ENCODE assay signal across 16 cellular contexts in the genomic region with DNA sequence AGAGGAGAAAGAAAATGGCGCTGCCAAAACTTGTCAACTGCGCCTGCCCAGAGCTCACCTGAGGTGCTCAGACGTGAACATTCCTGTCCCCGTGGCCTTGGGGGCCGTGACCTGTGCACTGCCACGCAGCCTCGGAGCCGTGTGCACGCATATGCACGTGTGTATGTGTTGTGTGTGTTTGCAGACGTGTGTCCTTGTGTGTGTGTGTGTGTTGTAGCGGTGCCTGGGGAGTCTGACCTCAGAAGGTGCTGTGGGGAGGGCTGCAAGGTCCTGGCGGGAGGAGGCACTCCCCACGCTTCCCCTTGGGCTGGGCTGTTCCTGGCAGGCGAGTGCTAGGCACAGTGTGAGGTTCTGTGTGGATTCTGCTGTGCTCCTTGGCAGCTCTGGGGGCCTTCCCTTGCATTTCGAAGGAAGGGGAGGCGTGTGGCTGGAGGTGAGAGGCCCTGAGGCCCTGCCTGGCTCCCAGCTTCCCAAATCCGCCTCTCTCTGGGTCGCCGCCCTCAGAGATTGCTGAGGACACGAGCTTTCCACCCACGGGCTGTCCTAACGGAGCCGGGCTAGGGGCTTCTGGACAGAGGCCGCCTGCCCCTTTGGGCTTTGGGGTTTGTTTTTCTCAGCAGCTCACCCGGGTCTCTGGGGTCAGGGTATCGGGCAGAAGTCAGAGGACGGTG. TPM values are rescaled to one million over a fixed set of nuclear protein-coding genes. Genes with fewer than 3 reads are reported as not detected.
DNase-seq lines count a peak whose midpoint lies in the region; ATAC-seq and TF ChIP-seq lines count a peak whose summit lies in the region.
"Had no signal": no experiment of that assay in that cellular context is flagged by ENCODE, and none has a peak within 500 bp of the region (broad histone marks: within the 10 kb centered on the region; RNA-seq: fewer than 3 reads in every experiment).

No MANE protein-coding gene starts in this region.

- H3K4me3 ChIP-seq in dorsolateral prefrontal cortex (peak overlapping the region in 48 of 59 donors; percentile 7 to 100 (median 96)), gastrocnemius medialis (peak overlapping the region in 1 of 4 donors; percentile 25)
- H3K4me3 ChIP-seq: thoracic aorta had no signal

- peaks cover 0 to 22% of the 10 kb centered on the region in 2 donors for H3K36me3 ChIP-seq in gastrocnemius medialis

- H3K27ac ChIP-seq in dorsolateral prefrontal cortex (peak overlapping the region in 53 of 59 donors; percentile 9 to 98 (median 87)), gastrocnemius medialis (peak overlapping the region; percentile 97 to 100 (median 99))
- H3K27ac ChIP-seq: parathyroid adenoma, thoracic aorta had no signal

- in situ Hi-C loops in gastrocnemius medialis (cut with MboI; ENCODE audit: low sequenced_read_pairs in 4 of 4), result no loop called here

- H3K4me1 Mint-ChIP-seq in activated T-cell treated with anti-CD3 and anti-CD28 coated beads, Interleukin-2, amount 50 U/mL, for 24 hours (ENCODE audit: low read depth), result peaks cover 33% of the 10 kb centered on the region
- peaks cover 25% of the 10 kb centered on the region for H3K4me1 Mint-ChIP-seq in mesothelial cell of epicardium

- intact Hi-C loops in dorsolateral prefrontal cortex (cut with DNase I), result loop anchor here in 1 of 2 donors (10.0 kb wide), 1 partner anchor 318 kb away; a partner anchor contains a TSS
- intact Hi-C loops in gastrocnemius medialis (cut with DNase I; ENCODE audit: low total_unique reads), result loop anchor here (10.0 kb wide), 1 partner anchor 638 kb away; no protein-coding TSS in a partner anchor

- no peaks in the 10 kb centered on the region for H3K9me3 Mint-ChIP-seq in activated T-cell treated with anti-CD3 and anti-CD28 coated beads, Interleukin-2, amount 50 U/mL, for 24 hours
- no peaks in the 10 kb centered on the region for H3K9me3 Mint-ChIP-seq in mesothelial cell of epicardium
- H3K9me3 Mint-ChIP-seq: T-cell had no signal

- H3K27me3 Mint-ChIP-seq in activated T-cell treated with anti-CD3 and anti-CD28 coated beads, Interleukin-2, amount 50 U/mL, for 24 hours, result no peaks in the 10 kb centered on the region
- no peaks in the 10 kb centered on the region for H3K27me3 Mint-ChIP-seq in mesothelial cell of epicardium (ENCODE audit: low read depth)
- H3K27me3 Mint-ChIP-seq: T-cell had no signal

- TF ChIP-seq CTCF in dorsolateral prefrontal cortex (IDR thresholded peaks at IDR 0.05 in 54 of 56, conservative IDR thresholded peaks at IDR 0.05 in 2 of 56; ENCODE audit: low read depth in 1 of 56, partially characterized antibody in 56 of 56), result no peak
- TF ChIP-seq CTCF in gastrocnemius medialis (IDR thresholded peaks at IDR 0.05 in 4 of 5, conservative IDR thresholded peaks at IDR 0.05 in 1 of 5), result no peak
- no peak for TF ChIP-seq CTCF in mesothelial cell of epicardium (IDR thresholded peaks at IDR 0.05; ENCODE audit: unreplicated experiment)

- H3K27me3 ChIP-seq in dorsolateral prefrontal cortex (no peaks in the 10 kb centered on the region), gastrocnemius medialis (no peaks in the 10 kb centered on the region)

- H3K4me3 Mint-ChIP-seq in activated T-cell treated with anti-CD3 and anti-CD28 coated beads, Interleukin-2, amount 50 U/mL, for 24 hours, result no peak overlapping the region
- no peak overlapping the region for H3K4me3 Mint-ChIP-seq in mesothelial cell of epicardium
- H3K4me3 Mint-ChIP-seq: T-cell had no signal

- DNase-seq in activated T-cell treated with anti-CD3 and anti-CD28 coated beads, Interleukin-2, amount 50 U/mL, for 24 hours, result no peak
- DNase-seq in activated T-cell treated with anti-CD3 and anti-CD28 coated beads for 4 hours, result no peak
- peak in 1 of 10 donors; percentile 4 for DNase-seq in dorsolateral prefrontal cortex
- DNase-seq in gastrocnemius medialis, result peak in 1 of 2 donors; percentile 13
- no peak for DNase-seq in mesothelial cell of epicardium (ENCODE audit: low spot score in 2 of 2, unreplicated experiment in 2 of 2)
- DNase-seq: activated CD8-positive, alpha-beta memory T cell treated with anti-CD3 and anti-CD28 coated beads, Interleukin-2, amount 50 U/mL, for 4 hours; COR-L47; cortex of kidney; KG1; midbrain; NCI-H446 treated with DMSO at 0.1 percent for 48 hours; OCI-M1; T-cell had no signal

- H3K9me3 ChIP-seq in gastrocnemius medialis, result no peaks in the 10 kb centered on the region
- H3K9me3 ChIP-seq: thoracic aorta had no signal

- no peak for TF ChIP-seq POLR2A in gastrocnemius medialis (IDR thresholded peaks at IDR 0.05)

- H3K4me1 ChIP-seq in gastrocnemius medialis, result peaks cover 38 to 66% of the 10 kb centered on the region in 2 donors
- H3K4me1 ChIP-seq: parathyroid adenoma had no signal

- H3K36me3 Mint-ChIP-seq in activated T-cell treated with anti-CD3 and anti-CD28 coated beads, Interleukin-2, amount 50 U/mL, for 24 hours (ENCODE audit: low read depth), result peaks cover 46% of the 10 kb centered on the region
- no peaks in the 10 kb centered on the region for H3K36me3 Mint-ChIP-seq in mesothelial cell of epicardium
- H3K36me3 Mint-ChIP-seq: T-cell had no signal

- ATAC-seq in gastrocnemius medialis (no peak), HG03175 (IDR thresholded peaks at IDR 0.05; ENCODE audit: unreplicated experiment) (no peak)
- ATAC-seq: T-cell had no signal

- H3K27ac Mint-ChIP-seq in activated T-cell treated with anti-CD3 and anti-CD28 coated beads, Interleukin-2, amount 50 U/mL, for 24 hours, result peak overlapping the region; percentile 44
- no peak overlapping the region for H3K27ac Mint-ChIP-seq in mesothelial cell of epicardium
- H3K27ac Mint-ChIP-seq: T-cell had no signal

RNA-seq across cellular contexts. Expression of a gene that starts 4.5 kb away (rescaled TPM):
- total RNA-seq in dorsolateral prefrontal cortex, result 100 to 1,000 TPM; 350 to 867 (median 549) TPM
- 100 to 1,000 TPM; 305 to 380 (median 364) TPM for total RNA-seq in gastrocnemius medialis
- 414 to 431 TPM (median 414 TPM) in 3 replicates for total RNA-seq in mesothelial cell of epicardium

RNA-seq across cellular contexts. Expression of a gene that starts 12.8 kb away (rescaled TPM):
- 100 to 1,000 TPM in 109 of 120 experiments, 10 to 100 TPM in 11; 76.8 to 199 (median 123) TPM for total RNA-seq in dorsolateral prefrontal cortex
- total RNA-seq in gastrocnemius medialis, result under 1 TPM in 1 of 4 donors, not detected in 3; 0.10 TPM
- 1.1 to 1.6 TPM (median 1.5 TPM) in 3 replicates for total RNA-seq in mesothelial cell of epicardium
- total RNA-seq: thoracic aorta had no signal

RNA-seq across cellular contexts. Expression of a gene that starts 33.0 kb away (rescaled TPM):
- 1 to 10 TPM in 36 of 120 experiments, under 1 TPM in 46, not detected in 38; 0.43 to 5.3 (median 0.94) TPM for total RNA-seq in dorsolateral prefrontal cortex
- total RNA-seq in gastrocnemius medialis, result under 1 TPM in 1 of 4 donors, not detected in 3; 0.49 TPM
- total RNA-seq in mesothelial cell of epicardium, result 0.25 to 0.40 TPM (median 0.29 TPM) in 3 replicates

RNA-seq across cellular contexts. Expression of a gene that starts 45.3 kb away (rescaled TPM):
- total RNA-seq in dorsolateral prefrontal cortex (10 to 100 TPM; 53.7 to 98.3 (median 68.0) TPM), gastrocnemius medialis (100 to 1,000 TPM in 3 of 4 donors, 10 to 100 TPM in 1; 99.0 to 174 (median 138) TPM), mesothelial cell of epicardium (98.1 to 106 TPM (median 99.5 TPM) in 3 replicates)

RNA-seq across cellular contexts. Expression of a gene that starts 56.4 kb away (rescaled TPM):
- 10 to 100 TPM; 27.8 to 91.2 (median 61.9) TPM for total RNA-seq in dorsolateral prefrontal cortex
- total RNA-seq in gastrocnemius medialis, result 10 to 100 TPM; 43.9 to 83.4 (median 73.8) TPM
- total RNA-seq in mesothelial cell of epicardium, result 49.5 to 56.4 TPM (median 56.4 TPM) in 3 replicates

Comparison
In these comparisons a context has a peak if more than half of its experiments do, and no peak if none do; other contexts are left out.
1. RNA of a gene that starts 12.8 kb away (total RNA-seq): 76.8 to 199 TPM in dorsolateral prefrontal cortex; 1.1 to 1.6 TPM in mesothelial cell of epicardium and 0.10 TPM in gastrocnemius medialis; every median in the first group is over 10 times any median in the second.